ENCODE assay signal across 17 cellular contexts in the genomic region with DNA sequence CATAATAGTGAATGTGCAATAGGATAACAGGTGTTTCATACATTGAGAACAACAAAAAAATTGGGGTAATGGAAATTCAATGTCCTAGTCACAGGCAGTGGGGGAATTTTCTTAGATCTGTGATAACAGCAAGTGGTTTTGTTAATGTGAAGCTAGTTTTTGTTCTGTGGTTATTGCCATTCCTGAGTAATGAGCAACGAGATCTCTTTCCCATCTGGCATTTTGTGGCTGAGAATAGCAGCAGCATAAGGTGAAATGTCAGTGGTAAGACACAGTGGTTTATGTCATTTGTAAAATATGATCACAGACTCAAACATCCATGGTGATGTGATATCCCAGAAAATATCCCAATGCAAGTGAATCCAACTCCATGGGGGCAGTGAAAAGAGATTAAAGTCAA.
DNase-seq lines count a peak whose midpoint lies in the region; ATAC-seq and TF ChIP-seq lines count a peak whose summit lies in the region.
"Had no signal": no experiment of that assay in that cellular context is flagged by ENCODE, and none has a peak within 500 bp of the region (broad histone marks: within the 10 kb centered on the region; RNA-seq: fewer than 3 reads in every experiment).

No MANE protein-coding gene starts in this region.

- no peaks in the 10 kb centered on the region for H3K9me3 ChIP-seq in mammary epithelial cell (replicated peaks; ENCODE audit: insufficient read depth, low read length)
- H3K9me3 ChIP-seq: adrenal gland, BE2C, stomach had no signal

- CTCF ChIA-PET in mammary epithelial cell (lab: Charles Lee; ENCODE audit: low non-redundant PET), result interaction anchor here (0.7 kb wide), 1 partner anchor 225 kb away, joined by 4 read pairs; no protein-coding TSS in a partner anchor

- H3K9ac ChIP-seq in mammary epithelial cell (ENCODE audit: insufficient read depth, low read length), result no peak overlapping the region

- in situ Hi-C loops in mammary epithelial cell (cut with MboI; ENCODE audit: low sequenced_read_pairs in 2 of 2), result loop anchor here (25.0 kb wide), 2 partner anchors 264 to 689 kb away; no protein-coding TSS in a partner anchor

- H3K27me3 ChIP-seq in mammary epithelial cell (ENCODE audit: insufficient read depth, low read length) (peaks cover 12% of the 10 kb centered on the region), kidney epithelial cell (ENCODE audit: control insufficient read depth, insufficient read depth, low read length) (no peaks in the 10 kb centered on the region)
- H3K27me3 ChIP-seq: adrenal gland, BE2C, stomach had no signal

- 0% methylated on average over 1 of the region's 1 CpG for WGBS in mammary epithelial cell (ENCODE audit: low coverage, missing lambda C conversion rate)

- no peak overlapping the region for H2AFZ ChIP-seq in mammary epithelial cell (ENCODE audit: low read depth, low read length)

- no TSS peak for BruUV-seq in mammary epithelial cell (replicated peaks; lab: Mats Ljungman, UMichigan)

- peaks cover 21% of the 10 kb centered on the region for H3K4me1 ChIP-seq in mammary epithelial cell (ENCODE audit: insufficient read depth, low read length)
- H3K4me1 ChIP-seq: adrenal gland, BE2C, left ventricle myocardium inferior, stomach had no signal

- H3K36me3 ChIP-seq in mammary epithelial cell (ENCODE audit: insufficient read depth, low read length) (no peaks in the 10 kb centered on the region), kidney epithelial cell (ENCODE audit: control insufficient read depth, insufficient read depth, low read length) (no peaks in the 10 kb centered on the region)
- H3K36me3 ChIP-seq: adrenal gland, BE2C, left ventricle myocardium inferior, stomach had no signal

- no peak for ATAC-seq in GM21360 (IDR thresholded peaks at IDR 0.05; ENCODE audit: unreplicated experiment)
- ATAC-seq: activated CD4-positive, alpha-beta T cell treated with anti-CD3 and anti-CD28 coated beads for 36 hours had no signal

- no peak overlapping the region for H3K27ac ChIP-seq in mammary epithelial cell (ENCODE audit: insufficient read depth, low read depth, low read length)
- H3K27ac ChIP-seq: adrenal gland, left ventricle myocardium inferior, stomach had no signal

- H3K4me2 ChIP-seq in mammary epithelial cell (ENCODE audit: insufficient read depth, low read depth, low read length), result no peak overlapping the region

- TF ChIP-seq CTCF in mammary epithelial cell (conservative IDR thresholded peaks at IDR 0.05 in 1 of 2, IDR thresholded peaks at IDR 0.05 in 1 of 2; ENCODE audit: extremely low read depth in 1 of 2, insufficient read depth in 1 of 2, low read depth in 1 of 2, low read length in 2 of 2) (no peak), kidney epithelial cell (IDR thresholded peaks at IDR 0.05; ENCODE audit: insufficient read depth, low read length, poor library complexity, severe bottlenecking) (no peak)

- dilution Hi-C loops in mammary epithelial cell (cut with HindIII; ENCODE audit: low sequenced_read_pairs), result no loop called here

- H3K4me3 ChIP-seq in mammary epithelial cell (replicated peaks in 1 of 3; ENCODE audit: insufficient read depth in 1 of 3, low read depth in 2 of 3, low read length in 3 of 3) (no peak overlapping the region), kidney epithelial cell (ENCODE audit: low read depth, low read length) (no peak overlapping the region)
- H3K4me3 ChIP-seq: adrenal gland, left ventricle myocardium inferior, stomach had no signal

- DNase-seq in Daoy (ENCODE audit: low read depth) (peak; percentile 65), NCI-H1694 treated with DMSO at 0.1 percent for 48 hours (lab: John Stamatoyannopoulos, UW) (peak; percentile 68), mammary epithelial cell (peak; percentile 89), kidney epithelial cell (ENCODE audit: low read depth) (peak; percentile 93), LoVo (ENCODE audit: low spot score) (no peak), posterior vena cava (ENCODE audit: low spot score) (no peak)
- DNase-seq in activated CD4-positive, alpha-beta T cell treated with anti-CD3 and anti-CD28 coated beads, Interleukin-2, amount 50 U/mL, for 4 hours, result no peak
- DNase-seq: activated CD4-positive, alpha-beta T cell treated with anti-CD3 and anti-CD28 coated beads for 36 hours; activated T-cell treated with anti-CD3 and anti-CD28 coated beads, Interleukin-2, amount 50 U/mL, for 24 hours; adrenal gland; BE2C; head of caudate nucleus; KG1; left ventricle myocardium inferior; nephron progenitor cell; stomach had no signal

- intact Hi-C loops in mammary epithelial cell (cut with micrococcal nuclease) (no loop called here), posterior vena cava (cut with DNase I) (no loop called here)

- H3K79me2 ChIP-seq in mammary epithelial cell (ENCODE audit: insufficient read depth, low read length), result no peaks in the 10 kb centered on the region

- H4K20me1 ChIP-seq in mammary epithelial cell (ENCODE audit: insufficient read depth, low read length), result no peaks in the 10 kb centered on the region

Comparison
In these comparisons a context has a peak if more than half of its experiments do, and no peak if none do; other contexts are left out.
1. DNase-seq: peak in Daoy (single experiment), NCI-H1694 treated with DMSO at 0.1 percent for 48 hours (single experiment), mammary epithelial cell (single experiment) and kidney epithelial cell (single experiment); none in LoVo (single experiment), activated CD4-positive, alpha-beta T cell treated with anti-CD3 and anti-CD28 coated beads, Interleukin-2, amount 50 U/mL, for 4 hours (0 of 2) and posterior vena cava (single experiment).